20 cellular contexts compared by ENCODE assay signal in genomic region chr6:168713013-168713412, GRCh38.
DNase-seq lines count a peak whose midpoint lies in the region; FAIRE-seq and TF ChIP-seq lines count a peak whose summit lies in the region.
"Had no signal": no experiment of that assay in that cellular context is flagged by ENCODE, and none has a peak within 500 bp of the region (broad histone marks: within the 10 kb centered on the region; RNA-seq: fewer than 3 reads in every experiment).

No MANE protein-coding gene starts in this region.

- DNase-seq in H1 (ENCODE audit: low read depth in 1 of 2, low spot score in 2 of 2) (no peak), neural crest cell (ENCODE audit: low read depth, low spot score) (no peak), dedifferentiated amniotic fluid mesenchymal stem cell (ENCODE audit: extremely low spot score) (no peak), trophoblast cell (no peak), germinal center (ENCODE audit: low spot score) (no peak)
- DNase-seq: ACHN; BE2C; C1 segment of cervical spinal cord; CD4-positive, CD25-positive, alpha-beta regulatory T cell; CD8-positive, alpha-beta memory T cell; COR-L47; DMS 273 treated with DMSO at 0.1 percent for 48 hours; DMS79; GDM1 had no signal

- H3K4me2 ChIP-seq in H1 (ENCODE audit: insufficient read depth in 1 of 2, low read depth in 2 of 2, low read length in 2 of 2) (no peak overlapping the region), trophoblast cell (ENCODE audit: low read length) (no peak overlapping the region)

- H3K36me3 Mint-ChIP-seq in neural crest cell (ENCODE audit: low read depth) = no peaks in the 10 kb centered on the region
- H3K36me3 Mint-ChIP-seq: CD4-positive, CD25-positive, alpha-beta regulatory T cell; CD8-positive, alpha-beta memory T cell had no signal

- peaks cover 19% of the 10 kb centered on the region; the same call in 1 of the 2 replicates for H3K23me2 ChIP-seq in H1 (ENCODE audit: low read depth, low read length)

- peak overlapping the region; percentile 84 for H3K27ac Mint-ChIP-seq in neural crest cell (ENCODE audit: unreplicated experiment)
- H3K27ac Mint-ChIP-seq: CD4-positive, CD25-positive, alpha-beta regulatory T cell; CD8-positive, alpha-beta memory T cell had no signal

- no peak overlapping the region for H4K5ac ChIP-seq in H1 (ENCODE audit: insufficient read length, low read depth, low read length)

- H3K23ac ChIP-seq in H1 (ENCODE audit: insufficient read length) = no peak overlapping the region
- no peak overlapping the region for H3K23ac ChIP-seq in trophoblast cell (ENCODE audit: low read length)

- no peak overlapping the region for H3K4ac ChIP-seq in H1 (replicated peaks; ENCODE audit: insufficient read length, low read depth, low read length)
- no peak overlapping the region for H3K4ac ChIP-seq in trophoblast cell (ENCODE audit: low read depth, low read length)

- TF ChIP-seq CTCF in HEK293 (tag by site-specific recombination; IDR thresholded peaks at IDR 0.05) = no peak
- no peak for TF ChIP-seq CTCF in H1 (IDR thresholded peaks at IDR 0.05; ENCODE audit: control extremely low read depth in 1 of 3, insufficient read depth in 1 of 3, low read depth in 1 of 3, low read length in 3 of 3)
- TF ChIP-seq CTCF in neural crest cell (conservative IDR thresholded peaks at IDR 0.05) = no peak

- H3K27me3 ChIP-seq in H1 (replicated peaks in 1 of 4; ENCODE audit: control insufficient read depth in 3 of 4, extremely low read depth in 1 of 4, insufficient read depth in 3 of 4, low read length in 3 of 4) (no peaks in the 10 kb centered on the region), trophoblast cell (ENCODE audit: insufficient read depth, low read length) (no peaks in the 10 kb centered on the region)
- H3K27me3 ChIP-seq: BE2C had no signal

- H3K9me3 ChIP-seq in HEK293 (ENCODE audit: control insufficient read depth, insufficient read depth, low read depth, low read length) (no peaks in the 10 kb centered on the region), H1 (ENCODE audit: insufficient read depth in 2 of 2, low read depth in 1 of 2, low read length in 1 of 2) (peaks cover 20 to 27% of the 10 kb centered on the region in 2 experiments), trophoblast cell (ENCODE audit: insufficient read depth, low read depth, low read length) (no peaks in the 10 kb centered on the region)
- H3K9me3 ChIP-seq: BE2C, HAP-1 had no signal

- no peak overlapping the region for H4K91ac ChIP-seq in H1 (replicated peaks; ENCODE audit: insufficient read length, low read length)
- H4K91ac ChIP-seq in trophoblast cell (ENCODE audit: low read depth, low read length) = no peak overlapping the region

- no peaks in the 10 kb centered on the region for H3K79me1 ChIP-seq in H1 (ENCODE audit: low read depth, low read length)
- H3K79me1 ChIP-seq in trophoblast cell (ENCODE audit: low read length) = no peaks in the 10 kb centered on the region

- H4K8ac ChIP-seq in H1 (ENCODE audit: extremely low read depth, insufficient read depth, low read length) (no peak overlapping the region), trophoblast cell (ENCODE audit: low read depth, low read length) (no peak overlapping the region)

- no peak overlapping the region for H3K4me3 Mint-ChIP-seq in neural crest cell
- H3K4me3 Mint-ChIP-seq: CD4-positive, CD25-positive, alpha-beta regulatory T cell; CD8-positive, alpha-beta memory T cell had no signal

- H3K9me3 Mint-ChIP-seq in neural crest cell = peaks cover 3% of the 10 kb centered on the region

- H3K56ac ChIP-seq in H1 (replicated peaks; ENCODE audit: insufficient read length, low read depth, low read length) = no peak overlapping the region

- POLR2A ChIA-PET in HEK293 (lab: Yijun Ruan, JAX) (no interaction called here), H1 (lab: Charles Lee; ENCODE audit: partially characterized antibody) (interaction anchor here (0.6 kb wide), 1 partner anchor 61 kb away, joined by 3 read pairs; no protein-coding TSS in a partner anchor)

- H3K36me3 ChIP-seq in HEK293 (ENCODE audit: control insufficient read depth in 2 of 2, insufficient read depth in 1 of 2, low read length in 2 of 2) (no peaks in the 10 kb centered on the region), H1 (ENCODE audit: control insufficient read depth in 2 of 4, insufficient read depth in 4 of 4, low read length in 3 of 4) (no peaks in the 10 kb centered on the region), trophoblast cell (ENCODE audit: control insufficient read depth in 1 of 2, insufficient read depth in 2 of 2, low read length in 2 of 2) (no peaks in the 10 kb centered on the region)
- H3K36me3 ChIP-seq: BE2C, HAP-1 had no signal

- H2BK12ac ChIP-seq in H1 (ENCODE audit: low read depth, low read length) = no peak overlapping the region
- no peak overlapping the region for H2BK12ac ChIP-seq in trophoblast cell (ENCODE audit: low read length)

- H3K18ac ChIP-seq in H1 (ENCODE audit: extremely low read depth, low read length) (no peak overlapping the region), trophoblast cell (ENCODE audit: low read length) (no peak overlapping the region)

- WGBS in H1 (ENCODE audit: extremely low coverage in 1 of 2, insufficient coverage in 1 of 2, insufficient read length in 1 of 2, insufficient replicate concordance in 2 of 2, low coverage in 1 of 2, low lambda C conversion rate in 2 of 2, missing lambda C conversion rate in 1 of 2), 2 experiments = 82% methylated on average over 5 of the region's 5 CpGs; no CpG with 5 or more reads in 1 of the 2 experiments
- no CpG with 5 or more reads among the region's 5 CpGs for WGBS in trophoblast cell (ENCODE audit: extremely low coverage, insufficient coverage, insufficient read length)

- H2AK5ac ChIP-seq in H1 (ENCODE audit: low read depth, low read length) (no peak overlapping the region), trophoblast cell (ENCODE audit: low read length) (no peak overlapping the region)

- TF ChIP-seq POLR2A in H1 (IDR thresholded peaks at IDR 0.05; ENCODE audit: control extremely low read depth in 1 of 2, low read depth in 2 of 2, low read length in 2 of 2) = no peak

- H3K14ac ChIP-seq in H1 (ENCODE audit: insufficient read length) (no peak overlapping the region), trophoblast cell (ENCODE audit: low read length) (no peak overlapping the region)

- no peaks in the 10 kb centered on the region for H3K79me2 ChIP-seq in H1 (ENCODE audit: control insufficient read depth in 1 of 2, insufficient read depth in 2 of 2, low read length in 2 of 2)
- H3K79me2 ChIP-seq in trophoblast cell (ENCODE audit: control insufficient read depth, insufficient read depth, low read length, poor library complexity) = no peaks in the 10 kb centered on the region

- H2BK20ac ChIP-seq in H1 (ENCODE audit: low read length) = no peak overlapping the region

- CTCF ChIA-PET in HEK293 (lab: Yijun Ruan, JAX) = interaction anchor here (0.6 to 2.6 kb wide), 6 partner anchors 12 to 307 kb away, joined by 3 to 10 read pairs (median 5); no protein-coding TSS in a partner anchor
- CTCF ChIA-PET in H1 (lab: Charles Lee; ENCODE audit: partially characterized antibody) = interaction anchor here (0.7 to 5.1 kb wide), 20 partner anchors 9 to 346 kb away, joined by 3 to 43 read pairs (median 4); no protein-coding TSS in a partner anchor

- no peaks in the 10 kb centered on the region for H3K27me3 Mint-ChIP-seq in neural crest cell (ENCODE audit: low read depth)
- H3K27me3 Mint-ChIP-seq: CD4-positive, CD25-positive, alpha-beta regulatory T cell had no signal

- H4K12ac ChIP-seq in trophoblast cell (ENCODE audit: low read depth, low read length) = no peak overlapping the region

- H3K27ac ChIP-seq in HEK293 (ENCODE audit: extremely low read depth, low read depth, low read length) = no peak overlapping the region
- H3K27ac ChIP-seq in H1 (ENCODE audit: low read depth, low read length) = no peak overlapping the region
- no peak overlapping the region for H3K27ac ChIP-seq in trophoblast cell (ENCODE audit: low read depth, low read length)

- H2BK5ac ChIP-seq in H1 (ENCODE audit: low read depth, low read length) (no peak overlapping the region), trophoblast cell (ENCODE audit: low read depth, low read length, poor library complexity) (no peak overlapping the region)

- no peaks in the 10 kb centered on the region for H4K20me1 ChIP-seq in H1 (replicated peaks in 1 of 2; ENCODE audit: control insufficient read depth in 1 of 2, insufficient read depth in 2 of 2, low read length in 2 of 2)

- H2BK15ac ChIP-seq in H1 (ENCODE audit: low read length) = no peak overlapping the region

- H2BK120ac ChIP-seq in H1 (replicated peaks; ENCODE audit: low read depth, low read length) (no peak overlapping the region), trophoblast cell (ENCODE audit: insufficient read depth, low read length, poor library complexity) (no peak overlapping the region)

- H2AFZ ChIP-seq in H1 (ENCODE audit: low read length) (no peak overlapping the region), trophoblast cell (ENCODE audit: insufficient read depth, low read length, poor library complexity) (no peak overlapping the region)

- H3K4me3 ChIP-seq in HEK293 (ENCODE audit: low read depth, low read length) (no peak overlapping the region), H1 (ENCODE audit: extremely low read depth in 1 of 4, insufficient read depth in 2 of 4, low read depth in 3 of 4, low read length in 4 of 4) (no peak overlapping the region), trophoblast cell (ENCODE audit: low read depth, low read length) (no peak overlapping the region)
- H3K4me3 ChIP-seq: HAP-1, K562 had no signal

- H3K4me1 ChIP-seq in HEK293 (ENCODE audit: control insufficient read depth, insufficient read depth, low read length) = no peaks in the 10 kb centered on the region
- H3K4me1 ChIP-seq in H1 (replicated peaks in 1 of 4; ENCODE audit: control insufficient read depth in 3 of 4, insufficient read depth in 4 of 4, low read length in 3 of 4) = no peaks in the 10 kb centered on the region
- no peaks in the 10 kb centered on the region for H3K4me1 ChIP-seq in trophoblast cell (ENCODE audit: control insufficient read depth in 1 of 2, insufficient read depth in 2 of 2, low read length in 2 of 2)
- H3K4me1 ChIP-seq: BE2C, HAP-1 had no signal

- H3K4me1 Mint-ChIP-seq in neural crest cell = no peaks in the 10 kb centered on the region
- H3K4me1 Mint-ChIP-seq: CD4-positive, CD25-positive, alpha-beta regulatory T cell; CD8-positive, alpha-beta memory T cell had no signal

- H3K9ac ChIP-seq in H1 (replicated peaks in 1 of 4; ENCODE audit: extremely low read depth in 1 of 4, low read depth in 3 of 4, low read length in 3 of 4) (no peak overlapping the region), trophoblast cell (ENCODE audit: low read length) (no peak overlapping the region)

- TF ChIP-seq RAD21 in H1 (IDR thresholded peaks at IDR 0.05 in 1 of 2, conservative IDR thresholded peaks at IDR 0.05 in 1 of 2; ENCODE audit: low read depth in 2 of 2, low read length in 2 of 2) = no peak

- no peak for FAIRE-seq in H1 (lab: Jason Lieb, UNC)
- FAIRE-seq: A204.1, GM12892, GM18507, K562 had no signal

- TF ChIP-seq EP300 in H1 (IDR thresholded peaks at IDR 0.05; ENCODE audit: borderline replicate concordance in 1 of 2, low read depth in 2 of 2, low read length in 2 of 2) = no peak

TF ChIP-seq in HEK293, 187 proteins besides CTCF, POLR2A, EP300 and RAD21 (continues in another document):
- peak; percentile 99; the same call in 1 of the 2 replicates for TF ChIP-seq TRIM28 (IDR thresholded peaks at IDR 0.05; ENCODE audit: borderline replicate concordance, low read length)

TF ChIP-seq in H1, 55 proteins besides CTCF, POLR2A, EP300 and RAD21 (continues in another document):
- TF ChIP-seq RBBP5 (IDR thresholded peaks at IDR 0.05; ENCODE audit: borderline replicate concordance, low read depth, low read length) = no peak
